In genomic region chr14:67619446-67620216, GRCh38 we compare ENCODE assay signal across 8 cellular contexts. TPM values are rescaled to one million over a fixed set of nuclear protein-coding genes. Genes with fewer than 3 reads are reported as not detected.
DNase-seq lines count a peak whose midpoint lies in the region; ATAC-seq and TF ChIP-seq lines count a peak whose summit lies in the region.

Gene ARG2 (plus strand): TSS chr14:67619920. CDS start chr14:67619978, 58 bp downstream.

- H3K27me3 ChIP-seq in SU-DHL-6 (ENCODE audit: low read length) (no peaks in the 10 kb centered on the region), adipocyte (replicated peaks; ENCODE audit: control insufficient read depth, insufficient read depth, low read length) (no peaks in the 10 kb centered on the region), trophoblast cell (ENCODE audit: insufficient read depth, low read length) (no peaks in the 10 kb centered on the region)

- H3K4me3 ChIP-seq in GM12864 (ENCODE audit: low read depth, low read length) (peak within 1 kb of the TSS; percentile 65), SU-DHL-6 (ENCODE audit: insufficient read depth, low read length, poor library complexity, severe bottlenecking) (peak within 1 kb of the TSS; percentile 71), adipocyte (ENCODE audit: low read length) (peak within 1 kb of the TSS; percentile 82), trophoblast cell (ENCODE audit: low read depth, low read length) (peak within 1 kb of the TSS; percentile 79)

- H3K36me3 ChIP-seq in SU-DHL-6 (ENCODE audit: low read length) (no peaks in the 10 kb centered on the region), adipocyte (ENCODE audit: control insufficient read depth, insufficient read depth, low read length, severe bottlenecking) (no peaks in the 10 kb centered on the region), trophoblast cell (ENCODE audit: control insufficient read depth in 1 of 2, insufficient read depth in 2 of 2, low read length in 2 of 2) (no peaks in the 10 kb centered on the region)

- H3K79me1 ChIP-seq in trophoblast cell (ENCODE audit: low read length) = peaks cover 3% of the 10 kb centered on the region

- H4K8ac ChIP-seq in trophoblast cell (ENCODE audit: low read depth, low read length) = peak within 1 kb of the TSS; percentile 84

- peak within 1 kb of the TSS; percentile 47 for H4K91ac ChIP-seq in trophoblast cell (ENCODE audit: low read depth, low read length)

- no peak within 1 kb of the TSS for H3K23ac ChIP-seq in trophoblast cell (ENCODE audit: low read length)

- H3K4me1 ChIP-seq in adipocyte (ENCODE audit: control insufficient read depth, insufficient read depth, low read length) (peaks cover 32% of the 10 kb centered on the region), trophoblast cell (ENCODE audit: control insufficient read depth in 1 of 2, insufficient read depth in 2 of 2, low read length in 2 of 2) (peaks cover 4 to 6% of the 10 kb centered on the region in 2 experiments)

- peak within 1 kb of the TSS; percentile 75 for H2BK5ac ChIP-seq in trophoblast cell (ENCODE audit: low read depth, low read length, poor library complexity)

- H3K4ac ChIP-seq in trophoblast cell (ENCODE audit: low read depth, low read length) = no peak within 1 kb of the TSS

- H4K20me1 ChIP-seq in SU-DHL-6 (ENCODE audit: low read depth, low read length) = no peaks in the 10 kb centered on the region

- peaks cover 10% of the 10 kb centered on the region; the same call in 1 of the 2 replicates for H3F3A ChIP-seq in SU-DHL-6 (ENCODE audit: insufficient read depth)

- no peaks in the 10 kb centered on the region for H3K27me3 Mint-ChIP-seq in type B pancreatic cell

- H3K14ac ChIP-seq in trophoblast cell (ENCODE audit: low read length) = peak within 1 kb of the TSS; percentile 71

- H3K27ac ChIP-seq in SU-DHL-6 (ENCODE audit: low read depth, low read length) (no peak within 1 kb of the TSS), trophoblast cell (ENCODE audit: low read depth, low read length) (peak within 1 kb of the TSS; percentile 9)

- H3K18ac ChIP-seq in trophoblast cell (ENCODE audit: low read length) = peak within 1 kb of the TSS; percentile 76

- H3K9me3 ChIP-seq in SU-DHL-6 (ENCODE audit: insufficient read depth, low read length) = no peaks in the 10 kb centered on the region
- H3K9me3 ChIP-seq in adipocyte (ENCODE audit: control insufficient read depth, low read length) = no peaks in the 10 kb centered on the region
- no peaks in the 10 kb centered on the region for H3K9me3 ChIP-seq in trophoblast cell (ENCODE audit: insufficient read depth, low read depth, low read length)

- intact Hi-C loops in cardiac septum (cut with DNase I) = loop anchor here (1.0 to 2.0 kb wide), 2 partner anchors 47 to 85 kb away; no protein-coding TSS in a partner anchor

- peaks cover 9% of the 10 kb centered on the region for H3K36me3 Mint-ChIP-seq in type B pancreatic cell

- no peak within 1 kb of the TSS for H2BK120ac ChIP-seq in trophoblast cell (ENCODE audit: insufficient read depth, low read length, poor library complexity)

- peak within 1 kb of the TSS; percentile 96 for H3K4me3 Mint-ChIP-seq in type B pancreatic cell

- H3K9ac ChIP-seq in SU-DHL-6 (ENCODE audit: low read length) (peak within 1 kb of the TSS; percentile 61), adipocyte (ENCODE audit: low read length) (peak within 1 kb of the TSS; percentile 67), trophoblast cell (ENCODE audit: low read length) (peak within 1 kb of the TSS; percentile 70)

- no peak for TF ChIP-seq CTCF in GM12864 (IDR thresholded peaks at IDR 0.05; ENCODE audit: low read depth, low read length, missing control alignments)
- no peak for TF ChIP-seq CTCF in SU-DHL-6 (IDR thresholded peaks at IDR 0.05; ENCODE audit: insufficient read depth, low read length, poor library complexity, severe bottlenecking)
- TF ChIP-seq CTCF in type B pancreatic cell (conservative IDR thresholded peaks at IDR 0.05) = no peak

- no peaks in the 10 kb centered on the region for H3K9me2 ChIP-seq in SU-DHL-6 (replicated peaks; ENCODE audit: insufficient read depth, low read length)

- H2AFZ ChIP-seq in SU-DHL-6 (ENCODE audit: low read depth, low read length, severe bottlenecking) (peak within 1 kb of the TSS; percentile 86), trophoblast cell (ENCODE audit: insufficient read depth, low read length, poor library complexity) (peak within 1 kb of the TSS; percentile 99)

- peak within 1 kb of the TSS; percentile 26 for H4K12ac ChIP-seq in trophoblast cell (ENCODE audit: low read depth, low read length)

- no peaks in the 10 kb centered on the region for H3K9me3 Mint-ChIP-seq in type B pancreatic cell

- DNase-seq in GM12864 (ENCODE audit: low read depth) = peak; percentile 69
- DNase-seq in NCI-H128 (lab: John Stamatoyannopoulos, UW; ENCODE audit: unreplicated experiment) = peak; percentile 91
- DNase-seq in adipocyte (ENCODE audit: low read depth) = peak; percentile 95
- DNase-seq in cardiac septum (ENCODE audit: low spot score) = peak; percentile 99
- peak; percentile 100 for DNase-seq in trophoblast cell
- peak; percentile 96 for DNase-seq in type B pancreatic cell (ENCODE audit: extremely low spot score, unreplicated experiment)

- peaks cover 19% of the 10 kb centered on the region for H3K4me1 Mint-ChIP-seq in type B pancreatic cell (ENCODE audit: unreplicated experiment)

- peak within 1 kb of the TSS; percentile 90 for H3K27ac Mint-ChIP-seq in type B pancreatic cell

- H2AK5ac ChIP-seq in trophoblast cell (ENCODE audit: low read length) = peak within 1 kb of the TSS; percentile 74

- no peaks in the 10 kb centered on the region for H3K79me2 ChIP-seq in SU-DHL-6 (ENCODE audit: insufficient read depth, low read length)
- H3K79me2 ChIP-seq in trophoblast cell (ENCODE audit: control insufficient read depth, insufficient read depth, low read length, poor library complexity) = peaks cover 3% of the 10 kb centered on the region

- WGBS in trophoblast cell (ENCODE audit: extremely low coverage, insufficient coverage, insufficient read length) = no CpG with 5 or more reads among the region's 62 CpGs

- peak within 1 kb of the TSS; percentile 88 for H2BK12ac ChIP-seq in trophoblast cell (ENCODE audit: low read length)

- H3K4me2 ChIP-seq in SU-DHL-6 (ENCODE audit: low read depth, low read length, poor library complexity, severe bottlenecking) = peak within 1 kb of the TSS; percentile 69
- peak within 1 kb of the TSS; percentile 94 for H3K4me2 ChIP-seq in trophoblast cell (ENCODE audit: low read length)

- ATAC-seq in HG02759 (IDR thresholded peaks at IDR 0.05; ENCODE audit: unreplicated experiment) = peak; percentile 94

RNA-seq across cellular contexts. Expression of gene ARG2, which starts in this region (rescaled TPM):
- total RNA-seq in cardiac septum (1.6 TPM), type B pancreatic cell (ENCODE audit: low replicate concordance) (11.5 and 18.2 TPM in 2 replicates)
- polyA plus RNA-seq in trophoblast cell (2013) = 23.7 and 24.7 TPM in 2 replicates
